Comparison of ENCODE assay signal across 16 cellular contexts in the genomic region with DNA sequence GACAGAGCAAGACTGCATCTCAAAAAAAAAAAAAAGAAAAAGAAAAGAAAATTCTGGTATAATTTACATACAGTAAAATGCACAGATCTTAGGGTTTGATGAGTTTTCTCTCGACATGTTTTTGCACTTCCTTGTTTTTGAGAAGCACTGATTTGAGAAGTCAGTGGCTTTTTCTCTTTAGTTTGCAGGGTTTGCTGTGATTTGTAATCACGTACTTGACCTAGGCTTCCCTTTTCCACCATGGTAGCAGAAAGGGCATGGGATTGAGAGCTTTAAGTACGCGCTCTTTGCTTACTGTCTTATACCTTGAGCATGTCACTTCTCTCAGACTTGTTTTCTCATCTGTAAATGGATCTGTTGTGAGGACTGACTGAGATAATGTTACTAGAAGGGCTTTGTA. TPM values are rescaled to one million over a fixed set of nuclear protein-coding genes. Genes with fewer than 3 reads are reported as not detected.
A peak's percentile ranks its signal among the peaks of the same experiment; 100 is the strongest.
DNase-seq lines count a peak whose midpoint lies in the region; ATAC-seq, FAIRE-seq and TF ChIP-seq lines count a peak whose summit lies in the region.
"Had no signal": no experiment of that assay in that cellular context is flagged by ENCODE, and none has a peak within 500 bp of the region (broad histone marks: within the 10 kb centered on the region; RNA-seq: fewer than 3 reads in every experiment).

No MANE protein-coding gene starts in this region.

- no peak for TF ChIP-seq CTCF in HepG2 (CRISPR knock-in tag; IDR thresholded peaks at IDR 0.05)
- TF ChIP-seq CTCF in right lobe of liver (IDR thresholded peaks at IDR 0.05) = no peak
- TF ChIP-seq CTCF in PC-9 (conservative IDR thresholded peaks at IDR 0.05) = no peak
- TF ChIP-seq CTCF in type B pancreatic cell (conservative IDR thresholded peaks at IDR 0.05) = no peak
- TF ChIP-seq CTCF in RWPE1 (conservative IDR thresholded peaks at IDR 0.05; ENCODE audit: low read depth) = no peak

- H3K9ac ChIP-seq in HepG2 (ENCODE audit: insufficient read depth, low read depth, low read length) = no peak overlapping the region

- H3K27me3 ChIP-seq in HepG2 (ENCODE audit: control insufficient read depth in 1 of 2, insufficient read depth in 2 of 2, low read length in 2 of 2) (no peaks in the 10 kb centered on the region), right lobe of liver (no peaks in the 10 kb centered on the region), PC-9 (ENCODE audit: insufficient read depth, low read depth) (no peaks in the 10 kb centered on the region)

- FAIRE-seq in HepG2 (lab: Jason Lieb, UNC) = no peak

- peaks cover 87% of the 10 kb centered on the region for H3K36me3 Mint-ChIP-seq in effector memory CD8-positive, alpha-beta T cell (ENCODE audit: insufficient read depth)
- H3K36me3 Mint-ChIP-seq in type B pancreatic cell = peaks cover 33% of the 10 kb centered on the region

- H3K4me3 ChIP-seq in HepG2 (replicated peaks in 1 of 3; ENCODE audit: insufficient read depth in 1 of 3, low read depth in 2 of 3, low read length in 3 of 3) (no peak overlapping the region), right lobe of liver (no peak overlapping the region), PC-9 (no peak overlapping the region)

- no TSS peak for BruUV-seq in HepG2 (replicated peaks; lab: Mats Ljungman, UMichigan)
- BruUV-seq in PC-9 (replicated peaks; lab: Mats Ljungman, UMichigan) = no TSS peak

- H3K4me3 Mint-ChIP-seq in effector memory CD8-positive, alpha-beta T cell = peak overlapping the region; percentile 69
- H3K4me3 Mint-ChIP-seq in type B pancreatic cell = peak overlapping the region; percentile 63

- peaks cover 32% of the 10 kb centered on the region for H3F3A ChIP-seq in PC-9 (ENCODE audit: insufficient read depth, low read depth)

- WGBS in HepG2 (ENCODE audit: low lambda C conversion rate) = 89% methylated on average over 4 of the region's 4 CpGs
- WGBS in right lobe of liver (ENCODE audit: insufficient coverage, low coverage, low lambda C conversion rate, missing lambda C conversion rate) = 72% methylated on average over 4 of the region's 4 CpGs

- H3K27ac Mint-ChIP-seq in effector memory CD8-positive, alpha-beta T cell = peak overlapping the region; percentile 52 to 59
- H3K27ac Mint-ChIP-seq in type B pancreatic cell = no peak overlapping the region

- ATAC-seq in HepG2 (no peak), right lobe of liver (no peak)
- ATAC-seq in effector memory CD8-positive, alpha-beta T cell (replicated peaks) = no peak

- TF ChIP-seq EP300 in HepG2 (IDR thresholded peaks at IDR 0.05; ENCODE audit: low read depth in 2 of 2, low read length in 2 of 2) (no peak), HepG2 (CRISPR knock-in tag; IDR thresholded peaks at IDR 0.05; ENCODE audit: borderline replicate concordance) (no peak)

- POLR2A ChIA-PET in HepG2 (lab: Yijun Ruan, JAX) = interaction anchor here (1.3 kb wide), 1 partner anchor 40 kb away, joined by 3 read pairs; no protein-coding TSS in a partner anchor
- POLR2A ChIA-PET in PC-9 (lab: Charles Lee; ENCODE audit: unreplicated experiment) = no interaction called here
- POLR2A ChIA-PET in RWPE1 (lab: Yijun Ruan, JAX; ENCODE audit: low non-redundant PET) = interaction anchor here (0.7 to 0.8 kb wide), 2 partner anchors 47 to 563 kb away, joined by 6 to 10 read pairs; no protein-coding TSS in a partner anchor

- no peaks in the 10 kb centered on the region for H3K9me3 Mint-ChIP-seq in effector memory CD8-positive, alpha-beta T cell
- H3K9me3 Mint-ChIP-seq in type B pancreatic cell = no peaks in the 10 kb centered on the region

- H3K4me2 ChIP-seq in HepG2 (ENCODE audit: low read depth, low read length) = peak overlapping the region; percentile 20; the same call in 1 of the 2 replicates
- peak overlapping the region; percentile 34; the same call in 1 of the 2 replicates for H3K4me2 ChIP-seq in PC-9

- DNase-seq in HepG2 (ENCODE audit: low spot score) (no peak), right lobe of liver (no peak), PC-9 (no peak), type B pancreatic cell (ENCODE audit: extremely low spot score, unreplicated experiment) (no peak), NCI-H1694 treated with DMSO at 0.1 percent for 48 hours (lab: John Stamatoyannopoulos, UW) (no peak), NCI-H774 (lab: John Stamatoyannopoulos, UW) (no peak), RWPE1 (ENCODE audit: low spot score) (no peak)
- no peak for DNase-seq in effector memory CD8-positive, alpha-beta T cell
- DNase-seq: effector CD8-positive, alpha-beta T cell; foreskin melanocyte; KG1; NCI-H187 treated with DMSO at 0.1 percent for 48 hours; NCI-H526 treated with DMSO at 0.1 percent for 48 hours; SHP77; stimulated activated CD4-positive, alpha-beta T cell treated with anti-CD3 and anti-CD28 coated beads, Interleukin-1b, Interleukin-23, amount 100 ng/mL, for 48 hours had no signal

- no peaks in the 10 kb centered on the region for H3K9me3 ChIP-seq in HepG2 (ENCODE audit: low read length)
- no peaks in the 10 kb centered on the region for H3K9me3 ChIP-seq in right lobe of liver
- H3K9me3 ChIP-seq in PC-9 (ENCODE audit: insufficient read depth, low read depth) = no peaks in the 10 kb centered on the region

- no peak for TF ChIP-seq RAD21 in HepG2 (CRISPR knock-in tag; IDR thresholded peaks at IDR 0.05)

- 0 out of 4 replicates have a peak, but pooled peaks of 1 of the 2 experiments have one; percentile 18 for TF ChIP-seq POLR2A in HepG2 (IDR thresholded peaks at IDR 0.05; ENCODE audit: insufficient read depth in 1 of 2, low read depth in 2 of 2, low read length in 2 of 2)
- TF ChIP-seq POLR2A in right lobe of liver (IDR thresholded peaks at IDR 0.05) = no peak

- intact Hi-C loops in HepG2 (cut with micrococcal nuclease; ENCODE audit: unreplicated experiment) (no loop called here), right lobe of liver (cut with DNase I) (no loop called here), PC-9 (cut with micrococcal nuclease; ENCODE audit: unreplicated experiment) (no loop called here)

- H2AFZ ChIP-seq in HepG2 (ENCODE audit: low read length) (no peak overlapping the region), PC-9 (no peak overlapping the region)

- H3K27me3 Mint-ChIP-seq in effector memory CD8-positive, alpha-beta T cell = no peaks in the 10 kb centered on the region
- no peaks in the 10 kb centered on the region for H3K27me3 Mint-ChIP-seq in type B pancreatic cell

- H3K79me2 ChIP-seq in HepG2 (ENCODE audit: insufficient read depth, low read length) = peaks cover 49% of the 10 kb centered on the region
- H3K79me2 ChIP-seq in PC-9 (ENCODE audit: low read depth) = peaks cover 75% of the 10 kb centered on the region

- peaks cover 26 to 36% of the 10 kb centered on the region in 2 donors for H3K4me1 Mint-ChIP-seq in effector memory CD8-positive, alpha-beta T cell (ENCODE audit: low read depth in 2 of 2)
- peaks cover 19% of the 10 kb centered on the region for H3K4me1 Mint-ChIP-seq in type B pancreatic cell (ENCODE audit: unreplicated experiment)

- in situ Hi-C loops in HepG2 (cut with HindIII; ENCODE audit: extremely low pct_ligation_motif_present, low pct_unique_long_range_greater_than_20kb) = no loop called here

- H3K9me2 ChIP-seq in PC-9 (ENCODE audit: insufficient read depth) = no peaks in the 10 kb centered on the region

- H3K36me3 ChIP-seq in HepG2 (replicated peaks in 1 of 2; ENCODE audit: control insufficient read depth in 1 of 2, insufficient read depth in 2 of 2, low read length in 2 of 2) = peaks cover 12 to 28% of the 10 kb centered on the region in 2 experiments; a peak in 4 of 5 replicates
- peaks cover 0 to 34% (median 11%) of the 10 kb centered on the region in 4 donors for H3K36me3 ChIP-seq in right lobe of liver
- H3K36me3 ChIP-seq in PC-9 (ENCODE audit: low read depth) = peaks cover 31% of the 10 kb centered on the region

- CTCF ChIA-PET in HepG2 (lab: Yijun Ruan, JAX; ENCODE audit: low intra/inter-chr PET ratio, low total read pairs) (no interaction called here), PC-9 (lab: Charles Lee) (no interaction called here), RWPE1 (lab: Yijun Ruan, JAX) (no interaction called here)

- H3K4me1 ChIP-seq in HepG2 (ENCODE audit: insufficient read depth, low read length) (peaks cover 45% of the 10 kb centered on the region), right lobe of liver (peaks cover 0 to 28% (median 9%) of the 10 kb centered on the region in 4 donors), PC-9 (replicated peaks; ENCODE audit: insufficient read depth) (peaks cover 27% of the 10 kb centered on the region)

- H4K20me1 ChIP-seq in HepG2 (ENCODE audit: insufficient read depth, low read length) = peaks cover 29% of the 10 kb centered on the region
- H4K20me1 ChIP-seq in PC-9 (ENCODE audit: insufficient read depth) = peaks cover 67% of the 10 kb centered on the region

- H3K27ac ChIP-seq in HepG2 (ENCODE audit: extremely low read length, insufficient read depth, low read length) (no peak overlapping the region), right lobe of liver (no peak overlapping the region), PC-9 (no peak overlapping the region), RWPE1 (no peak overlapping the region)

RNA-seq across cellular contexts. Expression of gene VHL, which starts 4.1 kb away (rescaled TPM):
- total RNA-seq in HepG2 (2016; rRNA removed; fragmentation: Illumina TruSeq; extraction: Trizol) (51.7 and 64.4 TPM in 2 replicates), right lobe of liver (10 to 100 TPM; 15.5 to 25.2 (median 19.9) TPM), PC-9 (2021) (50.2 and 52.4 TPM in 2 replicates), type B pancreatic cell (ENCODE audit: low replicate concordance) (58.6 and 73.4 TPM in 2 replicates)
- 9.3 and 10.4 TPM in 2 replicates for total RNA-seq in HepG2 (2016; cell fraction: cytosol; rRNA removed; fragmentation: Illumina TruSeq; extraction: Trizol; ENCODE audit: low read depth)
- 51.6 and 58.3 TPM in 2 replicates for total RNA-seq in HepG2 (2016; cell fraction: insoluble cytoplasmic fraction; rRNA removed; fragmentation: Illumina TruSeq; extraction: Trizol)
- 50.5 and 52.2 TPM in 2 replicates for total RNA-seq in HepG2 (2016; cell fraction: membrane; rRNA removed; fragmentation: Illumina TruSeq; extraction: Trizol)
- total RNA-seq in HepG2 (2016; cell fraction: nucleus; rRNA removed; fragmentation: Illumina TruSeq; extraction: Trizol) = 34.3 and 34.9 TPM in 2 replicates
- polyA plus RNA-seq in HepG2 (2011; rRNA removed) = 23.5 and 24.2 TPM in 2 replicates
- 11.8 and 18.6 TPM in 2 replicates for polyA plus RNA-seq in HepG2 (2011; cell fraction: cytosol; rRNA removed)
- polyA plus RNA-seq in HepG2 (2011; cell fraction: nucleus; rRNA removed) = 10.9 and 13.2 TPM in 2 replicates
- polyA plus RNA-seq in HepG2 (2012) = 40.2 and 41.2 TPM in 2 replicates
- 6.7 and 9.7 TPM in 2 replicates for polyA plus RNA-seq in HepG2 (2016; cell fraction: cytosol; fragmentation: Illumina TruSeq; extraction: Trizol; ENCODE audit: low read depth)
- polyA plus RNA-seq in HepG2 (2016; cell fraction: insoluble cytoplasmic fraction; fragmentation: Illumina TruSeq; extraction: Trizol; ENCODE audit: low read depth) = 60.6 and 64.6 TPM in 2 replicates
- polyA plus RNA-seq in HepG2 (2016; cell fraction: membrane; fragmentation: Illumina TruSeq; extraction: Trizol; ENCODE audit: low read depth) = 33.5 and 35.8 TPM in 2 replicates
- polyA plus RNA-seq in HepG2 (2016; cell fraction: nucleus; fragmentation: Illumina TruSeq; extraction: Trizol; ENCODE audit: insufficient read depth, low read depth) = 53.4 and 54.4 TPM in 2 replicates
- 22.0 and 26.6 TPM in 2 replicates for polyA minus RNA-seq in HepG2 (2011; rRNA and poly(A)+ RNA removed; ENCODE audit: low replicate concordance)
- 15.5 and 17.2 TPM in 2 replicates for polyA minus RNA-seq in HepG2 (2011; cell fraction: cytosol; rRNA and poly(A)+ RNA removed)
- 13.1 and 13.4 TPM in 2 replicates for polyA minus RNA-seq in HepG2 (2011; cell fraction: nucleus; rRNA and poly(A)+ RNA removed)

RNA-seq across cellular contexts. Expression of gene IRAK2, which starts 19.0 kb away (rescaled TPM):
- total RNA-seq in HepG2 (2016; rRNA removed; fragmentation: Illumina TruSeq; extraction: Trizol) (13.1 and 15.3 TPM in 2 replicates), right lobe of liver (10 to 100 TPM in 3 of 6 experiments, 1 to 10 TPM in 3; 4.2 to 16.0 (median 8.4) TPM), PC-9 (2021) (2.6 and 2.7 TPM in 2 replicates), type B pancreatic cell (ENCODE audit: low replicate concordance) (1.4 and 2.5 TPM in 2 replicates)
- 1.5 and 1.7 TPM in 2 replicates for total RNA-seq in HepG2 (2016; cell fraction: cytosol; rRNA removed; fragmentation: Illumina TruSeq; extraction: Trizol; ENCODE audit: low read depth)
- total RNA-seq in HepG2 (2016; cell fraction: insoluble cytoplasmic fraction; rRNA removed; fragmentation: Illumina TruSeq; extraction: Trizol) = 12.7 and 14.4 TPM in 2 replicates
- 5.2 TPM in 2 replicates for total RNA-seq in HepG2 (2016; cell fraction: membrane; rRNA removed; fragmentation: Illumina TruSeq; extraction: Trizol)
- 8.0 and 8.2 TPM in 2 replicates for total RNA-seq in HepG2 (2016; cell fraction: nucleus; rRNA removed; fragmentation: Illumina TruSeq; extraction: Trizol)
- polyA plus RNA-seq in HepG2 (2011; rRNA removed) = 23.3 and 27.9 TPM in 2 replicates
- 20.5 and 24.9 TPM in 2 replicates for polyA plus RNA-seq in HepG2 (2011; cell fraction: cytosol; rRNA removed)
- 10.1 and 12.7 TPM in 2 replicates for polyA plus RNA-seq in HepG2 (2011; cell fraction: nucleus; rRNA removed)
- polyA plus RNA-seq in HepG2 (2012) = 12.4 and 13.3 TPM in 2 replicates
- 0.59 and 0.79 TPM in 2 replicates for polyA plus RNA-seq in HepG2 (2016; cell fraction: cytosol; fragmentation: Illumina TruSeq; extraction: Trizol; ENCODE audit: low read depth)
- 11.6 and 13.6 TPM in 2 replicates for polyA plus RNA-seq in HepG2 (2016; cell fraction: insoluble cytoplasmic fraction; fragmentation: Illumina TruSeq; extraction: Trizol; ENCODE audit: low read depth)
- 1.8 and 2.2 TPM in 2 replicates for polyA plus RNA-seq in HepG2 (2016; cell fraction: membrane; fragmentation: Illumina TruSeq; extraction: Trizol; ENCODE audit: low read depth)
- 9.0 and 10.2 TPM in 2 replicates for polyA plus RNA-seq in HepG2 (2016; cell fraction: nucleus; fragmentation: Illumina TruSeq; extraction: Trizol; ENCODE audit: insufficient read depth, low read depth)
- 11.7 and 37.7 TPM in 2 replicates for polyA minus RNA-seq in HepG2 (2011; rRNA and poly(A)+ RNA removed; ENCODE audit: low replicate concordance)
- polyA minus RNA-seq in HepG2 (2011; cell fraction: cytosol; rRNA and poly(A)+ RNA removed) = 15.0 and 20.4 TPM in 2 replicates
- polyA minus RNA-seq in HepG2 (2011; cell fraction: nucleus; rRNA and poly(A)+ RNA removed) = 9.5 and 12.4 TPM in 2 replicates

RNA-seq across cellular contexts. Expression of gene BRK1, which starts 30.2 kb away (rescaled TPM):
- 118 and 146 TPM in 2 replicates for total RNA-seq in HepG2 (2016; rRNA removed; fragmentation: Illumina TruSeq; extraction: Trizol)
- total RNA-seq in HepG2 (2016; cell fraction: cytosol; rRNA removed; fragmentation: Illumina TruSeq; extraction: Trizol; ENCODE audit: low read depth) = 146 and 148 TPM in 2 replicates
- 118 and 151 TPM in 2 replicates for total RNA-seq in HepG2 (2016; cell fraction: insoluble cytoplasmic fraction; rRNA removed; fragmentation: Illumina TruSeq; extraction: Trizol)
- 186 and 189 TPM in 2 replicates for total RNA-seq in HepG2 (2016; cell fraction: membrane; rRNA removed; fragmentation: Illumina TruSeq; extraction: Trizol)
- total RNA-seq in HepG2 (2016; cell fraction: nucleus; rRNA removed; fragmentation: Illumina TruSeq; extraction: Trizol) = 41.5 and 47.1 TPM in 2 replicates
- polyA plus RNA-seq in HepG2 (2011; rRNA removed) = 137 and 155 TPM in 2 replicates
- polyA plus RNA-seq in HepG2 (2011; cell fraction: cytosol; rRNA removed) = 149 and 188 TPM in 2 replicates
- polyA plus RNA-seq in HepG2 (2011; cell fraction: nucleus; rRNA removed) = 30.9 and 35.8 TPM in 2 replicates
- polyA plus RNA-seq in HepG2 (2012) = 174 and 211 TPM in 2 replicates
- polyA plus RNA-seq in HepG2 (2016; cell fraction: cytosol; fragmentation: Illumina TruSeq; extraction: Trizol; ENCODE audit: low read depth) = 215 and 222 TPM in 2 replicates
- 201 and 202 TPM in 2 replicates for polyA plus RNA-seq in HepG2 (2016; cell fraction: insoluble cytoplasmic fraction; fragmentation: Illumina TruSeq; extraction: Trizol; ENCODE audit: low read depth)
- 234 TPM in 2 replicates for polyA plus RNA-seq in HepG2 (2016; cell fraction: membrane; fragmentation: Illumina TruSeq; extraction: Trizol; ENCODE audit: low read depth)
- polyA plus RNA-seq in HepG2 (2016; cell fraction: nucleus; fragmentation: Illumina TruSeq; extraction: Trizol; ENCODE audit: insufficient read depth, low read depth) = 91.3 and 95.5 TPM in 2 replicates
- polyA minus RNA-seq in HepG2 (2011; rRNA and poly(A)+ RNA removed; ENCODE audit: low replicate concordance) = 60.0 and 70.0 TPM in 2 replicates
- 36.4 and 40.6 TPM in 2 replicates for polyA minus RNA-seq in HepG2 (2011; cell fraction: cytosol; rRNA and poly(A)+ RNA removed)
- polyA minus RNA-seq in HepG2 (2011; cell fraction: nucleus; rRNA and poly(A)+ RNA removed) = 21.4 and 27.1 TPM in 2 replicates
- total RNA-seq in right lobe of liver = 10 to 100 TPM; 41.2 to 55.3 (median 42.7) TPM
- 73.8 and 109 TPM in 2 replicates for total RNA-seq in PC-9 (2021)
- total RNA-seq in type B pancreatic cell (ENCODE audit: low replicate concordance) = 132 and 147 TPM in 2 replicates

RNA-seq across cellular contexts. Expression of gene FANCD2OS, which starts 37.6 kb away (rescaled TPM):
- total RNA-seq in HepG2 (2016; rRNA removed; fragmentation: Illumina TruSeq; extraction: Trizol) (not detected in 2 replicates), right lobe of liver (not detected), PC-9 (2021) (not detected in 2 replicates), type B pancreatic cell (ENCODE audit: low replicate concordance) (not detected in 2 replicates)
- total RNA-seq in HepG2 (2016; cell fraction: cytosol; rRNA removed; fragmentation: Illumina TruSeq; extraction: Trizol; ENCODE audit: low read depth) = not detected in 2 replicates
- not detected in 2 replicates for total RNA-seq in HepG2 (2016; cell fraction: insoluble cytoplasmic fraction; rRNA removed; fragmentation: Illumina TruSeq; extraction: Trizol)
- total RNA-seq in HepG2 (2016; cell fraction: membrane; rRNA removed; fragmentation: Illumina TruSeq; extraction: Trizol) = not detected in 2 replicates
- total RNA-seq in HepG2 (2016; cell fraction: nucleus; rRNA removed; fragmentation: Illumina TruSeq; extraction: Trizol) = not detected in 2 replicates
- polyA plus RNA-seq in HepG2 (2011; rRNA removed) = not detected in 2 replicates
- polyA plus RNA-seq in HepG2 (2011; cell fraction: cytosol; rRNA removed) = not detected in 2 replicates
- polyA plus RNA-seq in HepG2 (2011; cell fraction: nucleus; rRNA removed) = not detected in 2 replicates
- polyA plus RNA-seq in HepG2 (2012) = not detected in 2 replicates
- not detected in 2 replicates for polyA plus RNA-seq in HepG2 (2016; cell fraction: cytosol; fragmentation: Illumina TruSeq; extraction: Trizol; ENCODE audit: low read depth)
- not detected in 2 replicates for polyA plus RNA-seq in HepG2 (2016; cell fraction: insoluble cytoplasmic fraction; fragmentation: Illumina TruSeq; extraction: Trizol; ENCODE audit: low read depth)
- polyA plus RNA-seq in HepG2 (2016; cell fraction: membrane; fragmentation: Illumina TruSeq; extraction: Trizol; ENCODE audit: low read depth) = not detected in 2 replicates
- polyA plus RNA-seq in HepG2 (2016; cell fraction: nucleus; fragmentation: Illumina TruSeq; extraction: Trizol; ENCODE audit: insufficient read depth, low read depth) = not detected in 2 replicates
- polyA minus RNA-seq in HepG2 (2011; rRNA and poly(A)+ RNA removed; ENCODE audit: low replicate concordance) = not detected in 2 replicates
- polyA minus RNA-seq in HepG2 (2011; cell fraction: cytosol; rRNA and poly(A)+ RNA removed) = not detected in 2 replicates
- not detected in 2 replicates for polyA minus RNA-seq in HepG2 (2011; cell fraction: nucleus; rRNA and poly(A)+ RNA removed)
- total RNA-seq: mononuclear cell had no signal
